Comparison of ENCODE assay signal across 8 cellular contexts in the genomic region with DNA sequence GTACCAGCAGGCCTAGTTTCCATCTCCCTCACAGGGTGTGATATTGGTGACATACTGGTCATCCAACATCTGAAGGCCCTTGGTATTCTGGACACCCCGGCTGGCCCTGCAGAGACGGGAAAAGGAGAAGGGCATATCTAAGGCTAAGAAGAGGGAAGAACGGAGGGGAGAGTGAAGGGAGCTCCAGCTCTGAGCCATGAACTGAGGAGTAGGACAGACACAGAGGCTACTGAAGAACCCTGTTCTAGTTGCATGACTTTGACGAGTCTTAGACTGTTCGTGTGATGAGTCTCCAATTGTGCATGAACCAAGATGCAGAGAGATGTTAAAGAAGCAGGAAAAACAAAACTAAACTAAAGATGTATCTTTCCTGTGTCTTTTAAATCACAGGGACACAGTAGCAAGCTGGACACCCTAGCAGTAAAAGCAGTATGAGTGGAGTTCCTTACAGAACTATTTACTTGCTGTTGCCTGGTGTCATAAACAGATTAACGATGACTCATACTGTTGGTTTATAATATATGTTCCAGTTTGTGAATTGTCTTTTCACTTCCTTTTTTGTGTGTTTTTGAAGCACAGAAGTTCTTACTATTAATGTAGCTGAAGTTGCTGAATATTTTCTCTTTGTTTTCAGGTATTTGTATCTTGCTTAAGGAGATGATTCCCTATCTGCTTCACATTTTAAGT. TPM values are rescaled to one million over a fixed set of nuclear protein-coding genes. Genes with fewer than 3 reads are reported as not detected.
A peak's percentile ranks its signal among the peaks of the same experiment; 100 is the strongest.
DNase-seq lines count a peak whose midpoint lies in the region; ATAC-seq and TF ChIP-seq lines count a peak whose summit lies in the region.

No MANE protein-coding gene starts in this region.

- H4K20me1 ChIP-seq in DND-41 (ENCODE audit: insufficient read depth, low read length), result no peaks in the 10 kb centered on the region; the same call in 1 of the 2 replicates

- DNase-seq in DND-41, result no peak
- no peak for DNase-seq in left lobe of liver (ENCODE audit: low spot score)
- DNase-seq in WERI-Rb-1, result no peak
- DNase-seq in 8988T, result no peak
- no peak for DNase-seq in effector memory CD4-positive, alpha-beta T cell

- H3K27ac ChIP-seq in DND-41 (ENCODE audit: low read length) (0 out of 2 replicates have a peak overlapping the region, but pooled peaks have one; percentile 11), adipose tissue (ENCODE audit: low read depth, low read length) (peak overlapping the region; percentile 31), WERI-Rb-1 (no peak overlapping the region)
- no peak overlapping the region for H3K27ac ChIP-seq in effector memory CD4-positive, alpha-beta T cell (ENCODE audit: insufficient read depth, low read length, poor library complexity, severe bottlenecking)

- ATAC-seq in DND-41 (ENCODE audit: insufficient read depth, low read depth), result peak; percentile 54; the same call in 2 of the 3 replicates
- peak; percentile 100 for ATAC-seq in GM21367 (IDR thresholded peaks at IDR 0.05; ENCODE audit: unreplicated experiment)
- peak; percentile 100 for ATAC-seq in HG03558 (IDR thresholded peaks at IDR 0.05; ENCODE audit: extremely low read depth, unreplicated experiment)
- ATAC-seq in left lobe of liver, result peak; percentile 49

- no peaks in the 10 kb centered on the region for H3K27me3 ChIP-seq in DND-41 (ENCODE audit: insufficient read depth, low read length, poor library complexity)
- no peaks in the 10 kb centered on the region for H3K27me3 ChIP-seq in WERI-Rb-1 (ENCODE audit: insufficient read depth, low read depth, severe bottlenecking)
- H3K27me3 ChIP-seq in effector memory CD4-positive, alpha-beta T cell (replicated peaks; ENCODE audit: control insufficient read depth, insufficient read depth, low read length, poor library complexity, severe bottlenecking), result no peaks in the 10 kb centered on the region

- no peaks in the 10 kb centered on the region for H3K9me3 ChIP-seq in DND-41 (ENCODE audit: insufficient read depth, low read length, severe bottlenecking)
- no peaks in the 10 kb centered on the region for H3K9me3 ChIP-seq in WERI-Rb-1 (ENCODE audit: severe bottlenecking)
- H3K9me3 ChIP-seq in effector memory CD4-positive, alpha-beta T cell (ENCODE audit: control insufficient read depth, low read length), result no peaks in the 10 kb centered on the region

- peaks cover 10% of the 10 kb centered on the region for H3K4me1 ChIP-seq in DND-41 (ENCODE audit: insufficient read depth, low read length)
- H3K4me1 ChIP-seq in effector memory CD4-positive, alpha-beta T cell (ENCODE audit: control insufficient read depth, insufficient read depth, low read length, poor library complexity, severe bottlenecking), result no peaks in the 10 kb centered on the region

- no peak overlapping the region for H3K4me2 ChIP-seq in DND-41 (ENCODE audit: insufficient read depth, low read length)

- peaks cover 5% of the 10 kb centered on the region for H3K79me2 ChIP-seq in DND-41 (ENCODE audit: insufficient read depth, low read length)

- H2AFZ ChIP-seq in DND-41 (ENCODE audit: low read depth, low read length), result no peak overlapping the region

- TF ChIP-seq CTCF in DND-41 (IDR thresholded peaks at IDR 0.05; ENCODE audit: borderline replicate concordance, extremely low read depth, low read length, poor library complexity, severe bottlenecking) (no peak), WERI-Rb-1 (IDR thresholded peaks at IDR 0.05; ENCODE audit: low read depth, low read length) (no peak)

- H3K36me3 ChIP-seq in DND-41 (ENCODE audit: insufficient read depth, low read length) (no peaks in the 10 kb centered on the region), WERI-Rb-1 (no peaks in the 10 kb centered on the region)
- H3K36me3 ChIP-seq in effector memory CD4-positive, alpha-beta T cell (ENCODE audit: control insufficient read depth, insufficient read depth, low read length), result no peaks in the 10 kb centered on the region

- H3K9ac ChIP-seq in DND-41 (ENCODE audit: low read depth, low read length), result no peak overlapping the region

- WGBS in adipose tissue, 3 donors, result 60 to 69% (median 64%) methylated on average over 6 of the region's 6 CpGs

- H3K4me3 ChIP-seq in DND-41 (ENCODE audit: low read depth in 1 of 2, low read length in 2 of 2) (no peak overlapping the region), WERI-Rb-1 (ENCODE audit: low read depth, low read length) (no peak overlapping the region)
- H3K4me3 ChIP-seq in effector memory CD4-positive, alpha-beta T cell (ENCODE audit: insufficient read depth, low read depth, low read length, poor library complexity, severe bottlenecking), result no peak overlapping the region

RNA-seq across cellular contexts. Expression of gene FAR2, which starts 15.5 kb away (rescaled TPM):
- polyA plus RNA-seq in adipose tissue, result 1 to 10 TPM; 1.5 to 5.7 (median 4.4) TPM
- 1.1 TPM for total RNA-seq in left lobe of liver

Comparison
In these comparisons a context has a peak if more than half of its experiments do, and no peak if none do; other contexts are left out.
1. ATAC-seq: peak in every context shown above with its lines; median percentile 100 in GM21367; 100 in HG03558; 54 in DND-41; 49 in left lobe of liver.
2. H3K27ac ChIP-seq: peak in DND-41 (single experiment) and adipose tissue (single experiment); none in WERI-Rb-1 (single experiment) and effector memory CD4-positive, alpha-beta T cell (single experiment).